In genomic region chr5:68230285-68230684, GRCh38 we compare ENCODE assay signal across 10 cellular contexts.
"Had no signal": no experiment of that assay in that cellular context is flagged by ENCODE, and none has a peak within 500 bp of the region (broad histone marks: within the 10 kb centered on the region; RNA-seq: fewer than 3 reads in every experiment).

No MANE protein-coding gene starts in this region.

- H3K27me3 ChIP-seq: right lobe of liver, upper lobe of right lung had no signal

- H3K27ac ChIP-seq: upper lobe of right lung, WERI-Rb-1 had no signal

- H3K27me3 Mint-ChIP-seq: activated CD4-positive, alpha-beta T cell treated with anti-CD3 and anti-CD28 coated beads for 36 hours; progenitor cell of endocrine pancreas; stimulated activated naive B cell treated with anti-CD40 and anti-IgM and Interleukin-4, amounts not matched to agents 10 μg/mL and 1 μg/mL and 100 μg/mL, for 72 hours had no signal

- ATAC-seq: activated CD4-positive, alpha-beta T cell treated with anti-CD3 and anti-CD28 coated beads for 36 hours; activated CD8-positive, alpha-beta T cell treated with anti-CD3 and anti-CD28 coated beads, Interleukin-2, amount 10 ng/mL, durations not matched to agents 7 days and 5 days; left colon; stimulated activated naive B cell treated with anti-CD40 and anti-IgM and Interleukin-4, amounts not matched to agents 10 μg/mL and 1 μg/mL and 100 μg/mL, for 72 hours; upper lobe of right lung had no signal

- H3K9me3 ChIP-seq: right lobe of liver, upper lobe of right lung had no signal

- H3K4me3 Mint-ChIP-seq: activated CD4-positive, alpha-beta T cell treated with anti-CD3 and anti-CD28 coated beads for 36 hours; activated CD8-positive, alpha-beta T cell treated with anti-CD3 and anti-CD28 coated beads, Interleukin-2, amount 10 ng/mL, durations not matched to agents 7 days and 5 days; stimulated activated naive B cell treated with anti-CD40 and anti-IgM and Interleukin-4, amounts not matched to agents 10 μg/mL and 1 μg/mL and 100 μg/mL, for 72 hours had no signal

- H3K27ac Mint-ChIP-seq: activated CD4-positive, alpha-beta T cell treated with anti-CD3 and anti-CD28 coated beads for 36 hours; activated CD8-positive, alpha-beta T cell treated with anti-CD3 and anti-CD28 coated beads, Interleukin-2, amount 10 ng/mL, durations not matched to agents 7 days and 5 days; progenitor cell of endocrine pancreas; stimulated activated naive B cell treated with anti-CD40 and anti-IgM and Interleukin-4, amounts not matched to agents 10 μg/mL and 1 μg/mL and 100 μg/mL, for 72 hours had no signal

- H3K4me3 ChIP-seq: right lobe of liver, upper lobe of right lung had no signal

- DNase-seq: activated CD4-positive, alpha-beta T cell treated with anti-CD3 and anti-CD28 coated beads for 36 hours; activated CD8-positive, alpha-beta memory T cell treated with anti-CD3 and anti-CD28 coated beads, Interleukin-2, amount 50 U/mL, for 48 hours; activated CD8-positive, alpha-beta T cell treated with anti-CD3 and anti-CD28 coated beads, Interleukin-2, amount 10 ng/mL, durations not matched to agents 7 days and 5 days; left colon; right lobe of liver; stimulated activated naive B cell treated with anti-CD40 and anti-IgM and Interleukin-4, amounts not matched to agents 10 μg/mL and 1 μg/mL and 100 μg/mL, for 72 hours; T1000; upper lobe of right lung; WERI-Rb-1 had no signal

- H3K9me3 Mint-ChIP-seq: stimulated activated naive B cell treated with anti-CD40 and anti-IgM and Interleukin-4, amounts not matched to agents 10 μg/mL and 1 μg/mL and 100 μg/mL, for 72 hours had no signal
